Comparison of ENCODE assay signal across 1 cellular context in the genomic region with DNA sequence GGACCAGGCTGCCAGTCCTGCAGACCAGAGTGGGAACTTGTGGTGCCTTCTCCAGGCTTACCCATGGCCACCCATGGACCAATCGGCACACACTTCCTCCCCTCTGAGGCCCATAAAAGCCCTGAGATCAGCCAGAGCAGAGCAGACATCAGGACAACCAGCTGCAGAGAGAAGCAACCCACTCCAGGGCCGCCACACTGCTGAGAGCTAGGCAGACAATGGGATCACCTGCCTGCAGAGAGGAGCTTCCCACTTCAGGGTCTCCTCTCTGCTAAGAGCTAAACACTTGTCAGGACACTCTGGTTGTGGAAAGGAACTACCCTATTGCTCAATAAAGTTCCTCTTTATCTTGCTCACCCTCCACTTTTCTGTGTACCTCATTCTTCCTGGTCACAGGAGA.
TF ChIP-seq lines count a peak whose summit lies in the region.

No MANE protein-coding gene starts in this region.

TF ChIP-seq in K562, 482 proteins besides CTCF, POLR2A, EP300 and RAD21 (continued from another document):
- TF ChIP-seq ETV6 (IDR thresholded peaks at IDR 0.05; ENCODE audit: borderline replicate concordance in 1 of 2, low read depth in 2 of 2, low read length in 1 of 2) = no peak
- TF ChIP-seq ETV6 (CRISPR knock-in tag; IDR thresholded peaks at IDR 0.05; ENCODE audit: borderline replicate concordance) = no peak
